In the genomic region with DNA sequence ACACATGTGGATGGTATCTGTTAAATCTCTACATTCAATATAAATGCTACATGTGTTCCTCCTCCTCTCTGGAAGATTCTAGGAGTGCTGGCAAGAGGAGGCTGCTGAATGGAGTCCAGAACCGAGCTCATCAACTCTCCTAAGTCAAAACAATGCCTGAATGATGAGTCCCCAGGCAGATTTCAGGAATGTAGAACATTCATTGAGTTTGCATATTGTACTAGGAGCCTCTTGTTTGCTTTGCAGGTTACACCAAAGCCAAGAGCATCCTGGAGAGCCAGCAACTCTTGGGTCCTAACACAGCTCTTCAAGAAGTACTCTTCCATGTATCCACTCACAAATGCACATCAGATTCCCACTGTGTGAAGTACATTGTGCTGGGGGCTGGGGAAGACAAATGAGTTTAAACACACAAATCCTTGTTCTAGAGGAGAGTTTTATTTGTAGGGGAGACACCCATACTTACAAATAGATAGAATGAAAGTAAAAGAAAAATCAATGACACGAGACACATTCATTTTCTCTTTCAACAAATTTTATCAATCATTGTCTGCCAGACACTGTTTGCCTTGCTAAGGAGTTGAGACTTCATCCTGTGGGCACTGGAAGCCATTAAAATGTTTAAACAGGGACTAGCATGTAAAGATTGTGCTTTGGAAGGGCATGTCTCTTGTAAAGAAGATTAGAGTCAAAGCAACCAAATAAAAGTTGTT, we compare ENCODE assay signal across 13 cellular contexts.
A peak's percentile ranks its signal among the peaks of the same experiment; 100 is the strongest.
DNase-seq lines count a peak whose midpoint lies in the region; ATAC-seq and TF ChIP-seq lines count a peak whose summit lies in the region.
"Had no signal": no experiment of that assay in that cellular context is flagged by ENCODE, and none has a peak within 500 bp of the region (broad histone marks: within the 10 kb centered on the region; RNA-seq: fewer than 3 reads in every experiment).

No MANE protein-coding gene starts in this region.

- ATAC-seq in activated CD8-positive, alpha-beta memory T cell treated with anti-CD3 and anti-CD28 coated beads, Interleukin-2, amount 10 ng/mL, durations not matched to agents 7 days and 5 days: no peak
- ATAC-seq in GM21619 (IDR thresholded peaks at IDR 0.05; ENCODE audit: unreplicated experiment): no peak
- ATAC-seq: A549 had no signal

- 16 to 20% methylated on average over 2 of the region's 2 CpGs for WGBS in thyroid gland, 2 donors
- WGBS in transverse colon (ENCODE audit: low coverage in 1 of 2), 2 donors: 23 to 39% methylated on average over 2 of the region's 2 CpGs

- no peak for TF ChIP-seq POLR2A in thyroid gland (IDR thresholded peaks at IDR 0.05)
- TF ChIP-seq POLR2A in transverse colon (IDR thresholded peaks at IDR 0.05): no peak

- peaks cover 9% of the 10 kb centered on the region for H3K4me1 Mint-ChIP-seq in activated CD8-positive, alpha-beta memory T cell treated with anti-CD3 and anti-CD28 coated beads, Interleukin-2, amount 10 ng/mL, durations not matched to agents 7 days and 5 days

- peak overlapping the region; percentile 26 for H3K4me3 Mint-ChIP-seq in activated CD8-positive, alpha-beta memory T cell treated with anti-CD3 and anti-CD28 coated beads, Interleukin-2, amount 10 ng/mL, durations not matched to agents 7 days and 5 days
- H3K4me3 Mint-ChIP-seq: brain had no signal

- intact Hi-C loops in thyroid gland (cut with DNase I): no loop called here
- intact Hi-C loops in transverse colon (cut with DNase I; ENCODE audit: low total_unique reads): no loop called here

- no peaks in the 10 kb centered on the region for H3K36me3 Mint-ChIP-seq in activated CD8-positive, alpha-beta memory T cell treated with anti-CD3 and anti-CD28 coated beads, Interleukin-2, amount 10 ng/mL, durations not matched to agents 7 days and 5 days
- H3K36me3 Mint-ChIP-seq: brain had no signal

- peaks cover 2% of the 10 kb centered on the region for H3K27me3 Mint-ChIP-seq in activated CD8-positive, alpha-beta memory T cell treated with anti-CD3 and anti-CD28 coated beads, Interleukin-2, amount 10 ng/mL, durations not matched to agents 7 days and 5 days

- CTCF ChIA-PET in activated CD8-positive, alpha-beta memory T cell treated with anti-CD3 and anti-CD28 coated beads, Interleukin-2, amount 10 ng/mL, durations not matched to agents 7 days and 5 days (lab: Charles Lee): no interaction called here

- peak overlapping the region in 1 of 3 donors; percentile 34 for H3K27ac ChIP-seq in thyroid gland
- H3K27ac ChIP-seq in transverse colon: no peak overlapping the region
- H3K27ac ChIP-seq: A549, RWPE1, thoracic aorta had no signal

- H3K4me3 ChIP-seq in MG63 (no peak overlapping the region), fibroblast of the aortic adventitia (ENCODE audit: low read depth, low read length) (no peak overlapping the region), thyroid gland (replicated peaks in 1 of 3) (no peak overlapping the region), transverse colon (no peak overlapping the region)
- H3K4me3 ChIP-seq: A549, thoracic aorta had no signal

- H3K9me3 ChIP-seq in MG63 (no peaks in the 10 kb centered on the region), thyroid gland (no peaks in the 10 kb centered on the region), transverse colon (no peaks in the 10 kb centered on the region)
- H3K9me3 ChIP-seq: A549, thoracic aorta had no signal

- H3K36me3 ChIP-seq in MG63 (no peaks in the 10 kb centered on the region), thyroid gland (no peaks in the 10 kb centered on the region), transverse colon (no peaks in the 10 kb centered on the region)
- H3K36me3 ChIP-seq: thoracic aorta had no signal

- TF ChIP-seq CTCF in fibroblast of the aortic adventitia (IDR thresholded peaks at IDR 0.05; ENCODE audit: insufficient read depth, low read length): no peak
- no peak for TF ChIP-seq CTCF in thyroid gland (IDR thresholded peaks at IDR 0.05)
- no peak for TF ChIP-seq CTCF in transverse colon (IDR thresholded peaks at IDR 0.05)

- H3K27me3 ChIP-seq in MG63: no peaks in the 10 kb centered on the region
- H3K27me3 ChIP-seq in thyroid gland: no peaks in the 10 kb centered on the region
- H3K27me3 ChIP-seq in transverse colon: no peaks in the 10 kb centered on the region

- DNase-seq in activated CD8-positive, alpha-beta memory T cell treated with anti-CD3 and anti-CD28 coated beads, Interleukin-2, amount 10 ng/mL, durations not matched to agents 7 days and 5 days: no peak
- DNase-seq in activated CD8-positive, alpha-beta memory T cell treated with anti-CD3 and anti-CD28 coated beads, Interleukin-2, amount 50 U/mL, for 4 hours: no peak
- peak; percentile 34 for DNase-seq in MG63
- peak; percentile 76 for DNase-seq in fibroblast of the aortic adventitia (ENCODE audit: low read depth)
- DNase-seq in thyroid gland: peak; percentile 59 to 61
- no peak for DNase-seq in transverse colon
- no peak for DNase-seq in NCI-H226
- DNase-seq: NCI-H2029 treated with DMSO at 0.1 percent for 48 hours had no signal

- no peaks in the 10 kb centered on the region for H3K9me3 Mint-ChIP-seq in activated CD8-positive, alpha-beta memory T cell treated with anti-CD3 and anti-CD28 coated beads, Interleukin-2, amount 10 ng/mL, durations not matched to agents 7 days and 5 days (ENCODE audit: low read depth)
- H3K9me3 Mint-ChIP-seq: brain had no signal

- H3K27ac Mint-ChIP-seq in activated CD8-positive, alpha-beta memory T cell treated with anti-CD3 and anti-CD28 coated beads, Interleukin-2, amount 10 ng/mL, durations not matched to agents 7 days and 5 days: no peak overlapping the region
- H3K27ac Mint-ChIP-seq: brain had no signal

- TF ChIP-seq EP300 in transverse colon (IDR thresholded peaks at IDR 0.05; ENCODE audit: low read depth): no peak

- peaks cover 0 to 21% of the 10 kb centered on the region in 2 donors for H3K4me1 ChIP-seq in thyroid gland
- peaks cover 0 to 4% (median 0%) of the 10 kb centered on the region in 4 donors for H3K4me1 ChIP-seq in transverse colon
- H3K4me1 ChIP-seq: A549 had no signal

- in situ Hi-C loops in transverse colon (cut with MboI; ENCODE audit: low pct_ligation_motif_present in 1 of 4, low pct_unique_long_range_greater_than_20kb in 1 of 4, low sequenced_read_pairs in 3 of 4): no loop called here

Comparison
In these comparisons a context has a peak if more than half of its experiments do, and no peak if none do; other contexts are left out.
1. DNase-seq: peak in MG63 (single experiment), fibroblast of the aortic adventitia (single experiment) and thyroid gland (2 of 2); none in activated CD8-positive, alpha-beta memory T cell treated with anti-CD3 and anti-CD28 coated beads, Interleukin-2, amount 10 ng/mL, durations not matched to agents 7 days and 5 days (single experiment), activated CD8-positive, alpha-beta memory T cell treated with anti-CD3 and anti-CD28 coated beads, Interleukin-2, amount 50 U/mL, for 4 hours (single experiment), transverse colon (single experiment) and NCI-H226 (single experiment).